Comparison of ENCODE assay signal across 1 cellular context in genomic region chr3:53254810-53255359, GRCh38.
A peak's percentile ranks its signal among the peaks of the same experiment; 100 is the strongest.
TF ChIP-seq lines count a peak whose summit lies in the region.

No MANE protein-coding gene starts in this region.

TF ChIP-seq in K562, 482 proteins besides CTCF, POLR2A, EP300 and RAD21 (continued from another document and continues in another):
- TF ChIP-seq CSDE1 (IDR thresholded peaks at IDR 0.05) (no peak), TOE1 (IDR thresholded peaks at IDR 0.05; ENCODE audit: borderline replicate concordance) (peak; percentile 66; the same call in 1 of the 2 replicates), TOE1 (CRISPR knock-in tag; IDR thresholded peaks at IDR 0.05; ENCODE audit: borderline replicate concordance, low read depth) (no peak), PATZ1 (CRISPR knock-in tag; IDR thresholded peaks at IDR 0.05; ENCODE audit: borderline replicate concordance) (no peak), EZH2 (IDR thresholded peaks at IDR 0.05; ENCODE audit: borderline replicate concordance, low read depth, low read length) (no peak), MXI1 (IDR thresholded peaks at IDR 0.05; ENCODE audit: low read depth, low read length) (0 out of 2 replicates have a peak, but pooled peaks have one; percentile 26), UBTF (IDR thresholded peaks at IDR 0.05; ENCODE audit: borderline replicate concordance in 1 of 2, low read depth in 2 of 2, low read length in 2 of 2) (0 out of 4 replicates have a peak, but pooled peaks of 1 of the 2 experiments have one; percentile 62), CBFA2T3 (IDR thresholded peaks at IDR 0.05) (no peak), HMG20B (CRISPR knock-in tag; IDR thresholded peaks at IDR 0.05) (no peak), FOXA3 (CRISPR knock-in tag; conservative IDR thresholded peaks at IDR 0.05 in 1 of 2, IDR thresholded peaks at IDR 0.05 in 1 of 2) (no peak), STAT5B (CRISPR knock-in tag; IDR thresholded peaks at IDR 0.05) (no peak), POLR2G (IDR thresholded peaks at IDR 0.05; ENCODE audit: low read depth, low read length) (no peak), NR4A1 (CRISPR knock-in tag; IDR thresholded peaks at IDR 0.05) (no peak), NR4A1 (tag; IDR thresholded peaks at IDR 0.05) (no peak), ZNF583 (CRISPR knock-in tag; IDR thresholded peaks at IDR 0.05) (no peak), ZNF133 (CRISPR knock-in tag; IDR thresholded peaks at IDR 0.05) (no peak), HNRNPH1 (optimal IDR thresholded peaks at IDR 0.05; ENCODE audit: low read depth, low read length) (no peak), PKNOX1 (IDR thresholded peaks at IDR 0.05) (0 out of 2 replicates have a peak, but pooled peaks have one; percentile 4), ATF1 (CRISPR knock-in tag; IDR thresholded peaks at IDR 0.05) (no peak), ATF1 (tag; IDR thresholded peaks at IDR 0.05) (peak; percentile 72), ZBTB40 (IDR thresholded peaks at IDR 0.05) (0 out of 2 replicates have a peak, but pooled peaks have one; percentile 23), ZBTB40 (CRISPR knock-in tag; IDR thresholded peaks at IDR 0.05) (no peak), SMAD4 (CRISPR knock-in tag; conservative IDR thresholded peaks at IDR 0.05) (no peak), HSF4 (CRISPR knock-in tag; IDR thresholded peaks at IDR 0.05; ENCODE audit: borderline replicate concordance) (no peak), GABPB1 (CRISPR knock-in tag; IDR thresholded peaks at IDR 0.05) (0 out of 2 replicates have a peak, but pooled peaks have one; percentile 31), ZSCAN29 (IDR thresholded peaks at IDR 0.05) (no peak), HBP1 (CRISPR knock-in tag; IDR thresholded peaks at IDR 0.05) (no peak), ZNF408 (CRISPR knock-in tag; IDR thresholded peaks at IDR 0.05; ENCODE audit: low read depth) (no peak), ZNF785 (CRISPR knock-in tag; IDR thresholded peaks at IDR 0.05) (no peak), ZSCAN32 (CRISPR knock-in tag; IDR thresholded peaks at IDR 0.05) (no peak), HDAC1 (IDR thresholded peaks at IDR 0.05) (0 out of 4 replicates have a peak, but pooled peaks of 1 of the 2 experiments have one; percentile 12), ERF (CRISPR knock-in tag; IDR thresholded peaks at IDR 0.05) (no peak), NR3C1 (CRISPR knock-in tag; IDR thresholded peaks at IDR 0.05) (no peak), RFX5 (IDR thresholded peaks at IDR 0.05; ENCODE audit: low read depth, low read length) (no peak), NR2C2 (CRISPR knock-in tag; IDR thresholded peaks at IDR 0.05) (peak; percentile 52; the same call in 1 of the 2 replicates), NR2C2 (tag; IDR thresholded peaks at IDR 0.05) (no peak), SMAD1 (IDR thresholded peaks at IDR 0.05; ENCODE audit: low read depth, low read length, partially characterized antibody) (no peak), ZNF143 (CRISPR knock-in tag; IDR thresholded peaks at IDR 0.05) (no peak), POLR2H (tag; IDR thresholded peaks at IDR 0.05; ENCODE audit: low read depth) (no peak), ZNF12 (CRISPR knock-in tag; IDR thresholded peaks at IDR 0.05) (no peak), ZNF561 (CRISPR knock-in tag; conservative IDR thresholded peaks at IDR 0.05) (no peak), ZNF444 (CRISPR knock-in tag; IDR thresholded peaks at IDR 0.05) (no peak), ZNF134 (CRISPR knock-in tag; conservative IDR thresholded peaks at IDR 0.05) (no peak), TCF7 (IDR thresholded peaks at IDR 0.05; ENCODE audit: borderline replicate concordance) (no peak), RBFOX2 (IDR thresholded peaks at IDR 0.05; ENCODE audit: low read depth, low read length) (no peak), MBD2 (IDR thresholded peaks at IDR 0.05; ENCODE audit: borderline replicate concordance, low read depth) (no peak), THRAP3 (IDR thresholded peaks at IDR 0.05; ENCODE audit: borderline replicate concordance) (no peak), PML (IDR thresholded peaks at IDR 0.05; ENCODE audit: low read length) (0 out of 2 replicates have a peak, but pooled peaks have one; percentile 2), RHOXF2B (CRISPR knock-in tag; conservative IDR thresholded peaks at IDR 0.05) (no peak)
